In genomic region chr22:39959640-39960447, GRCh38 we compare ENCODE assay signal across 8 cellular contexts. TPM values are rescaled to one million over a fixed set of nuclear protein-coding genes. Genes with fewer than 3 reads are reported as not detected.
A peak's percentile ranks its signal among the peaks of the same experiment; 100 is the strongest.
DNase-seq lines count a peak whose midpoint lies in the region; ATAC-seq and TF ChIP-seq lines count a peak whose summit lies in the region.

Gene TMA7B, plus strand, starts transcription at chr22:39960397. Its CDS starts 3,978 bp downstream, at chr22:39964375.

- H3K27ac Mint-ChIP-seq in Calu3 (ENCODE audit: unreplicated experiment), result no peak within 1 kb of the TSS
- peak within 1 kb of the TSS; percentile 31 to 61 for H3K27ac Mint-ChIP-seq in activated naive CD4-positive, alpha-beta T cell treated with anti-CD3 and anti-CD28 coated beads, Interleukin-2, amount 50 U/mL, for 72 hours

- H3K4me3 ChIP-seq in testis (no peak within 1 kb of the TSS), gastrocnemius medialis (no peak within 1 kb of the TSS)

- H3K9me3 ChIP-seq in testis (no peaks in the 10 kb centered on the region), gastrocnemius medialis (no peaks in the 10 kb centered on the region)

- no peaks in the 10 kb centered on the region for H3K9me3 Mint-ChIP-seq in Calu3 (ENCODE audit: low read depth, unreplicated experiment)
- H3K9me3 Mint-ChIP-seq in activated naive CD4-positive, alpha-beta T cell treated with anti-CD3 and anti-CD28 coated beads, Interleukin-2, amount 50 U/mL, for 72 hours, result no peaks in the 10 kb centered on the region

- no peak for TF ChIP-seq POLR2A in testis (IDR thresholded peaks at IDR 0.05)
- TF ChIP-seq POLR2A in gastrocnemius medialis (IDR thresholded peaks at IDR 0.05), result no peak
- no peak for TF ChIP-seq POLR2A in erythroblast (IDR thresholded peaks at IDR 0.05; ENCODE audit: low read length)

- H3K4me1 ChIP-seq in testis, result peaks cover 13% of the 10 kb centered on the region
- H3K4me1 ChIP-seq in gastrocnemius medialis, result no peaks in the 10 kb centered on the region

- peak; percentile 19 to 20 for ATAC-seq in activated naive CD4-positive, alpha-beta T cell treated with anti-CD3 and anti-CD28 coated beads, Interleukin-2, amount 50 U/mL, for 72 hours
- no peak for ATAC-seq in gastrocnemius medialis

- no peaks in the 10 kb centered on the region for H3K27me3 ChIP-seq in testis
- H3K27me3 ChIP-seq in gastrocnemius medialis, result peaks cover 0 to 2% (median 0%) of the 10 kb centered on the region in 3 donors

- H3K36me3 Mint-ChIP-seq in Calu3 (ENCODE audit: insufficient read depth, unreplicated experiment), result peaks cover 5% of the 10 kb centered on the region
- peaks cover 40 to 85% of the 10 kb centered on the region in 2 donors for H3K36me3 Mint-ChIP-seq in activated naive CD4-positive, alpha-beta T cell treated with anti-CD3 and anti-CD28 coated beads, Interleukin-2, amount 50 U/mL, for 72 hours

- H3K27ac ChIP-seq in testis, result no peak within 1 kb of the TSS
- no peak within 1 kb of the TSS for H3K27ac ChIP-seq in gastrocnemius medialis

- in situ Hi-C loops in gastrocnemius medialis (cut with MboI; ENCODE audit: low sequenced_read_pairs in 4 of 4), result no loop called here

- peaks cover 44% of the 10 kb centered on the region for H3K27me3 Mint-ChIP-seq in Calu3 (ENCODE audit: unreplicated experiment)

- no peak for TF ChIP-seq CTCF in Calu3 (IDR thresholded peaks at IDR 0.05; ENCODE audit: unreplicated experiment)
- TF ChIP-seq CTCF in testis (IDR thresholded peaks at IDR 0.05), result peak in 2 of 3 experiments; percentile 25 to 29
- TF ChIP-seq CTCF in gastrocnemius medialis (IDR thresholded peaks at IDR 0.05 in 4 of 5, conservative IDR thresholded peaks at IDR 0.05 in 1 of 5), result peak in 1 of 5 experiments; percentile 17

- BruUV-seq in Calu3 (replicated peaks; lab: Mats Ljungman, UMichigan), result no TSS peak

- 60 to 73% methylated on average over 13 of the region's 14 CpGs for WGBS in testis, 2 donors

- intact Hi-C loops in Calu3 (cut with micrococcal nuclease; ENCODE audit: unreplicated experiment), result no loop called here
- intact Hi-C loops in testis (cut with DNase I; ENCODE audit: low total_unique reads), result no loop called here
- intact Hi-C loops in gastrocnemius medialis (cut with DNase I; ENCODE audit: low total_unique reads), result no loop called here

- CTCF ChIA-PET in Calu3 (lab: Charles Lee), result interaction anchor here (1.5 kb wide), 1 partner anchor 13 kb away, joined by 3 read pairs; no protein-coding TSS in a partner anchor

- H3K4me1 Mint-ChIP-seq in Calu3 (ENCODE audit: low read depth, unreplicated experiment), result peaks cover 12% of the 10 kb centered on the region

- DNase-seq in Calu3 (peak; percentile 34), NCI-H510A treated with DMSO at 0.1 percent for 48 hours (lab: John Stamatoyannopoulos, UW) (peak; percentile 38), iPS-NIHi7 (ENCODE audit: extremely low spot score) (peak; percentile 78), testis (peak; percentile 48), NCI-H2029 (lab: John Stamatoyannopoulos, UW) (no peak), gastrocnemius medialis (no peak), erythroblast (lab: John Stamatoyannopoulos, UW) (no peak)
- peak; percentile 38 to 59 for DNase-seq in activated naive CD4-positive, alpha-beta T cell treated with anti-CD3 and anti-CD28 coated beads, Interleukin-2, amount 50 U/mL, for 72 hours (ENCODE audit: low spot score in 2 of 2)

- H3K4me3 Mint-ChIP-seq in Calu3 (ENCODE audit: low read depth, unreplicated experiment), result no peak within 1 kb of the TSS

- H3K36me3 ChIP-seq in testis (ENCODE audit: low read depth, missing control alignments) (no peaks in the 10 kb centered on the region), gastrocnemius medialis (no peaks in the 10 kb centered on the region)

RNA-seq across cellular contexts. Expression of gene TMA7B, which starts in this region (rescaled TPM):
- total RNA-seq in Calu3 (2022) (not detected in 2 replicates), testis (under 1 TPM; 0.43 to 0.47 TPM), gastrocnemius medialis (not detected)
- 1 to 10 TPM; 2.4 to 2.5 TPM for total RNA-seq in activated naive CD4-positive, alpha-beta T cell treated with anti-CD3 and anti-CD28 coated beads, Interleukin-2, amount 50 U/mL, for 72 hours
- polyA plus RNA-seq in testis (ENCODE audit: insufficient read depth, low read depth, low replicate concordance), result not detected

Comparison
In these comparisons a context has a peak if more than half of its experiments do, and no peak if none do; other contexts are left out.
1. Peak in DNase-seq in Calu3; RNA of the gene not detected or under 1 TPM.
2. Peak in DNase-seq in testis; RNA of the gene not detected or under 1 TPM.
3. DNase-seq: peak in NCI-H510A treated with DMSO at 0.1 percent for 48 hours (single experiment), activated naive CD4-positive, alpha-beta T cell treated with anti-CD3 and anti-CD28 coated beads, Interleukin-2, amount 50 U/mL, for 72 hours (2 of 2) and iPS-NIHi7 (single experiment); none in NCI-H2029 (single experiment), gastrocnemius medialis (0 of 2) and erythroblast (0 of 2).
4. ATAC-seq: peak in activated naive CD4-positive, alpha-beta T cell treated with anti-CD3 and anti-CD28 coated beads, Interleukin-2, amount 50 U/mL, for 72 hours (2 of 2); none in gastrocnemius medialis (0 of 2).